Comparison of ENCODE assay signal across 38 cellular contexts in the genomic region with DNA sequence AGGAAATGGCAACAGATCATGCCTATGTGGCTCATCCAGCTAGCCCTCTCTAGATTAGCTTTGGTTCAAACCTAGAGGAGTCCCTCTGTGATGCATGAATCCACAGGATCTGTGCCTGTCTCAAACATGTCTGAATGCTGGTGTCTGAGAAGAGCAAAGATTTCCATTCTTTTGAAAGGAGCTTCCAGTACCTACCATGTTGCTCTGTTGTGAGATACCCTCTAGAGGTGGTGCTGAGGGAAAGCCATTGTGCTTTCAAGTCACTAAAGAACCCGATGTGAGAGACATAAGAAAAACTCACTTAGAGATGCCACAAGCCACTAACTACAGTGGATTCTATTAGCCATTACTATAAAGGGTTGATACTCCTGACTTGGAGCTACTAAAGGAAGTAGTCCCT.
"Had no signal": no experiment of that assay in that cellular context is flagged by ENCODE, and none has a peak within 500 bp of the region (broad histone marks: within the 10 kb centered on the region; RNA-seq: fewer than 3 reads in every experiment).

No MANE protein-coding gene starts in this region.

- H3K27me3 Mint-ChIP-seq: activated naive CD4-positive, alpha-beta T cell treated with anti-CD3 and anti-CD28 coated beads, Interleukin-2, amount 10 ng/mL, durations not matched to agents 7 days and 5 days; activated naive CD8-positive, alpha-beta T cell had no signal

- H3K27ac ChIP-seq: brain microvascular endothelial cell, VCaP had no signal

- H3K36me3 Mint-ChIP-seq: activated CD8-positive, alpha-beta memory T cell treated with anti-CD3 and anti-CD28 coated beads, Interleukin-2, amount 10 ng/mL, durations not matched to agents 7 days and 5 days; activated naive CD4-positive, alpha-beta T cell treated with anti-CD3 and anti-CD28 coated beads, Interleukin-2, amount 10 ng/mL, durations not matched to agents 7 days and 5 days; activated naive CD8-positive, alpha-beta T cell had no signal

- ATAC-seq: activated CD8-positive, alpha-beta memory T cell treated with anti-CD3 and anti-CD28 coated beads, Interleukin-2, amount 10 ng/mL, durations not matched to agents 7 days and 5 days; activated naive CD8-positive, alpha-beta T cell treated with anti-CD3 and anti-CD28 coated beads, Interleukin-2, amount 50 U/mL, for 24 hours; Panc1; Right ventricle myocardium inferior had no signal

- H3K36me3 ChIP-seq: brain microvascular endothelial cell, MG63 had no signal

- H3K4me3 Mint-ChIP-seq: activated CD4-positive, alpha-beta memory T cell treated with anti-CD3 and anti-CD28 coated beads, Interleukin-2, amount 10 ng/mL, durations not matched to agents 7 days and 5 days; activated CD8-positive, alpha-beta memory T cell treated with anti-CD3 and anti-CD28 coated beads, Interleukin-2, amount 10 ng/mL, durations not matched to agents 7 days and 5 days; activated naive CD4-positive, alpha-beta T cell treated with anti-CD3 and anti-CD28 coated beads, Interleukin-2, amount 10 ng/mL, durations not matched to agents 7 days and 5 days; activated naive CD8-positive, alpha-beta T cell; activated naive CD8-positive, alpha-beta T cell treated with anti-CD3 and anti-CD28 coated beads, Interleukin-2, amount 50 U/mL, for 24 hours had no signal

- H3K4me3 ChIP-seq: MG63 had no signal

- H3K27ac Mint-ChIP-seq: activated CD4-positive, alpha-beta memory T cell treated with anti-CD3 and anti-CD28 coated beads, Interleukin-2, amount 10 ng/mL, durations not matched to agents 7 days and 5 days; activated CD8-positive, alpha-beta memory T cell treated with anti-CD3 and anti-CD28 coated beads, Interleukin-2, amount 10 ng/mL, durations not matched to agents 7 days and 5 days; activated naive CD4-positive, alpha-beta T cell treated with anti-CD3 and anti-CD28 coated beads, Interleukin-2, amount 10 ng/mL, durations not matched to agents 7 days and 5 days; activated naive CD8-positive, alpha-beta T cell; activated naive CD8-positive, alpha-beta T cell treated with anti-CD3 and anti-CD28 coated beads, Interleukin-2, amount 50 U/mL, for 24 hours had no signal

- H3K9me3 Mint-ChIP-seq: activated CD4-positive, alpha-beta memory T cell treated with anti-CD3 and anti-CD28 coated beads, Interleukin-2, amount 10 ng/mL, durations not matched to agents 7 days and 5 days; activated naive CD4-positive, alpha-beta T cell treated with anti-CD3 and anti-CD28 coated beads, Interleukin-2, amount 10 ng/mL, durations not matched to agents 7 days and 5 days; activated naive CD8-positive, alpha-beta T cell treated with anti-CD3 and anti-CD28 coated beads, Interleukin-2, amount 50 U/mL, for 24 hours had no signal

- H3K9me3 ChIP-seq: MG63 had no signal

- DNase-seq: activated CD4-positive, alpha-beta memory T cell treated with anti-CD3 and anti-CD28 coated beads, Interleukin-2, amount 10 ng/mL, durations not matched to agents 7 days and 5 days; activated CD4-positive, alpha-beta T cell treated with anti-CD3 and anti-CD28 coated beads for 1 hour; activated CD4-positive, alpha-beta T cell treated with anti-CD3 and anti-CD28 coated beads for 48 hours; activated CD4-positive, CD25-positive, alpha-beta regulatory T cell; activated CD8-positive, alpha-beta memory T cell treated with anti-CD3 and anti-CD28 coated beads for 24 hours; activated CD8-positive, alpha-beta memory T cell treated with anti-CD3 and anti-CD28 coated beads, Interleukin-2, amount 10 ng/mL, durations not matched to agents 7 days and 5 days; activated CD8-positive, alpha-beta memory T cell treated with anti-CD3 and anti-CD28 coated beads, Interleukin-2, amount 50 U/mL, for 48 hours; activated effector memory CD4-positive, alpha-beta T cell treated with Interleukin-2 at 50 U/mL for 16 hours; activated naive CD4-positive, alpha-beta T cell treated with anti-CD3 and anti-CD28 coated beads, Interleukin-2, amount 10 ng/mL, durations not matched to agents 7 days and 5 days; activated naive CD8-positive, alpha-beta T cell treated with anti-CD3 and anti-CD28 coated beads, Interleukin-2, amount 50 U/mL, for 24 hours; activated T-cell treated with anti-CD3 and anti-CD28 coated beads, Interleukin-2, amount 50 U/mL, for 48 hours; anterior cingulate cortex; brain microvascular endothelial cell; central memory CD4-positive, alpha-beta T cell; Kasumi-1; KG1; MG63; MV-4-11; NCI-H1092; NCI-H1417; NCI-H146; NCI-H187 treated with DMSO at 0.1 percent for 48 hours; NCI-H2081; NCI-H2171 treated with DMSO at 0.1 percent for 48 hours; NCI-H2227 treated with DMSO at 0.1 percent for 48 hours; NCI-H446; NCI-H524; NCI-H69; RPMI8226; SIG-M5; SW 1271; T-helper 1 cell; T-helper 2 cell; T-helper 9 cell had no signal

- H3K4me1 Mint-ChIP-seq: activated CD4-positive, alpha-beta memory T cell treated with anti-CD3 and anti-CD28 coated beads, Interleukin-2, amount 10 ng/mL, durations not matched to agents 7 days and 5 days; activated CD8-positive, alpha-beta memory T cell treated with anti-CD3 and anti-CD28 coated beads, Interleukin-2, amount 10 ng/mL, durations not matched to agents 7 days and 5 days; activated naive CD4-positive, alpha-beta T cell treated with anti-CD3 and anti-CD28 coated beads, Interleukin-2, amount 10 ng/mL, durations not matched to agents 7 days and 5 days; activated naive CD8-positive, alpha-beta T cell treated with anti-CD3 and anti-CD28 coated beads, Interleukin-2, amount 50 U/mL, for 24 hours had no signal

- H3K27me3 ChIP-seq: brain microvascular endothelial cell, MG63 had no signal
